In the genomic region with DNA sequence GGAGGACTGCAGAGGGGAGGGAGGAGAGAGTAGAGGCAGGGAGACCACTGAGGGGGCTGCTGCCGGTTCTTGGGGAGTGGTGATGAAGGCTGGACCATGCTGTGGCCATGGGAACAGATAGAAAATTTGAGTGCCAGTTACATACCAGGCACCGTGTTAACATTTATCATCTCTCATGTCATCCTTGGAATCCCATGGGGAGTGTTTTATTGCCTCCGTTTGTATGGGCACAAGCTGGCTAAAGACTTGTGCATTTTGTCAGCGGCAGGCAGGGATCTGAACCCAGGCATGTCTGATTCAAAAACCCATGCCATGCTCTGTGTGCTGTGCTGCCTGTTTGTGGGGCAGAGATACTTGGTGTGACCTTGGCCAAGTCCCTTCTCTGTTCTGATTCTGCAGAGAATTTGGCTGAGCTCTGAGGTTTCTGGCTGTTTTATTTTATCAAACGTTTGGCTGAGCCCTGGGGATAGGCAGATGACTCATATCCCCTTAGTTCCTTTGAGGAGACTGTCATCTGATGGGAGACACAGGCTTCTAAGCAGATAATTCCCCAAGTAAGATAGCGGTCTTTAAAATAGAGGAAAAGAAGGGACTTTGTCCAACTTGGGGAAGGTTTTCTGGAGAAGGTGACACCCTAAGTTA, we compare ENCODE assay signal across 15 cellular contexts. TPM values are rescaled to one million over a fixed set of nuclear protein-coding genes. Genes with fewer than 3 reads are reported as not detected.
DNase-seq lines count a peak whose midpoint lies in the region; ATAC-seq and TF ChIP-seq lines count a peak whose summit lies in the region.
"Had no signal": no experiment of that assay in that cellular context is flagged by ENCODE, and none has a peak within 500 bp of the region (broad histone marks: within the 10 kb centered on the region; RNA-seq: fewer than 3 reads in every experiment).

No MANE protein-coding gene starts in this region.

- peaks cover 69% of the 10 kb centered on the region for H3K4me1 Mint-ChIP-seq in brain
- H3K4me1 Mint-ChIP-seq: CD4-positive, alpha-beta memory T cell; naive thymus-derived CD4-positive, alpha-beta T cell had no signal

- no peaks in the 10 kb centered on the region for H3K36me3 Mint-ChIP-seq in brain
- H3K36me3 Mint-ChIP-seq: CD4-positive, alpha-beta memory T cell; naive thymus-derived CD4-positive, alpha-beta T cell had no signal

- H3K9ac ChIP-seq in mesenchymal stem cell (ENCODE audit: low read length): peak overlapping the region; percentile 31

- H3K4me3 Mint-ChIP-seq in brain: no peak overlapping the region
- H3K4me3 Mint-ChIP-seq: activated CD8-positive, alpha-beta T cell treated with anti-CD3 and anti-CD28 coated beads for 36 hours; CD4-positive, alpha-beta memory T cell; naive thymus-derived CD4-positive, alpha-beta T cell had no signal

- H3K27ac ChIP-seq in mesenchymal stem cell (ENCODE audit: low read length, poor library complexity, severe bottlenecking) (peak overlapping the region; percentile 68), esophagus muscularis mucosa (replicated peaks in 1 of 4) (peak overlapping the region in 2 of 4 donors; percentile 2 to 69)
- H3K27ac ChIP-seq: suprapubic skin had no signal

- H3K14ac ChIP-seq in mesenchymal stem cell (ENCODE audit: low read length in 2 of 2): no peak overlapping the region

- peak overlapping the region; percentile 35 to 84 for H3K4ac ChIP-seq in mesenchymal stem cell (ENCODE audit: low read depth in 1 of 2, low read length in 2 of 2)

- H3K4me1 ChIP-seq in mesenchymal stem cell (ENCODE audit: control insufficient read depth, insufficient read depth, low read depth, low read length) (peaks cover 75% of the 10 kb centered on the region), esophagus muscularis mucosa (peaks cover 74 to 82% (median 78%) of the 10 kb centered on the region in 4 donors)

- H3K36me3 ChIP-seq in MG63 (no peaks in the 10 kb centered on the region; the same call in 1 of the 2 replicates), mesenchymal stem cell (ENCODE audit: control insufficient read depth in 1 of 2, insufficient read depth in 2 of 2, low read depth in 1 of 2, low read length in 2 of 2) (peaks cover 0 to 25% of the 10 kb centered on the region in 2 experiments), H7 (replicated peaks; ENCODE audit: control insufficient read depth, insufficient read depth, low read length) (no peaks in the 10 kb centered on the region), esophagus muscularis mucosa (no peaks in the 10 kb centered on the region)
- H3K36me3 ChIP-seq: suprapubic skin had no signal

- H3K27me3 ChIP-seq in MG63 (no peaks in the 10 kb centered on the region), mesenchymal stem cell (ENCODE audit: control insufficient read depth in 1 of 2, insufficient read depth in 1 of 2, low read length in 2 of 2) (no peaks in the 10 kb centered on the region), H7 (ENCODE audit: control insufficient read depth, insufficient read depth, low read length) (no peaks in the 10 kb centered on the region), esophagus muscularis mucosa (peaks cover 0 to 17% (median 0%) of the 10 kb centered on the region in 4 donors)
- H3K27me3 ChIP-seq: suprapubic skin had no signal

- H2BK15ac ChIP-seq in mesenchymal stem cell (ENCODE audit: low read depth, poor library complexity, severe bottlenecking): peak overlapping the region; percentile 60

- peak overlapping the region; percentile 76 for H2AK5ac ChIP-seq in mesenchymal stem cell (ENCODE audit: low read length, severe bottlenecking)

- peak overlapping the region; percentile 25 to 64 for H3K18ac ChIP-seq in mesenchymal stem cell (ENCODE audit: low read depth in 1 of 2, low read length in 2 of 2)

- TF ChIP-seq POLR2A in esophagus muscularis mucosa (IDR thresholded peaks at IDR 0.05; ENCODE audit: low read depth): no peak

- H2BK12ac ChIP-seq in mesenchymal stem cell (ENCODE audit: low read length in 2 of 2): peak overlapping the region; percentile 19 to 93

- H3K23ac ChIP-seq in mesenchymal stem cell (ENCODE audit: low read length in 2 of 2): peak overlapping the region in 1 of 2 experiments; percentile 27

- no peak overlapping the region for H3K4me2 ChIP-seq in mesenchymal stem cell (ENCODE audit: low read length, poor library complexity, severe bottlenecking)

- peaks cover 2% of the 10 kb centered on the region for H3K27me3 Mint-ChIP-seq in brain

- in situ Hi-C loops in ACHN (cut with HindIII; ENCODE audit: low pct_ligation_motif_present, low pct_unique_long_range_greater_than_20kb, low sequenced_read_pairs): no loop called here

- no peak for ATAC-seq in HG02678 (IDR thresholded peaks at IDR 0.05; ENCODE audit: unreplicated experiment)
- ATAC-seq: activated CD8-positive, alpha-beta T cell treated with anti-CD3 and anti-CD28 coated beads for 36 hours; naive thymus-derived CD4-positive, alpha-beta T cell had no signal

- intact Hi-C loops in esophagus muscularis mucosa (cut with DNase I): no loop called here

- peaks cover 28% of the 10 kb centered on the region for H3K79me1 ChIP-seq in mesenchymal stem cell (replicated peaks; ENCODE audit: low read length, poor library complexity, severe bottlenecking)

- H3K27ac Mint-ChIP-seq in brain: peak overlapping the region in 4 of 5 experiments; percentile 72 to 94 (median 89)
- H3K27ac Mint-ChIP-seq: activated CD8-positive, alpha-beta T cell treated with anti-CD3 and anti-CD28 coated beads for 36 hours; CD4-positive, alpha-beta memory T cell; naive thymus-derived CD4-positive, alpha-beta T cell had no signal

- H4K8ac ChIP-seq in mesenchymal stem cell (ENCODE audit: low read length): peak overlapping the region; percentile 56

- TF ChIP-seq CTCF in brain (conservative IDR thresholded peaks at IDR 0.05) (no peak), esophagus muscularis mucosa (IDR thresholded peaks at IDR 0.05) (no peak)

- H2BK120ac ChIP-seq in mesenchymal stem cell (ENCODE audit: low read depth, low read length): peak overlapping the region; percentile 69

- DNase-seq in ACHN: peak; percentile 34
- peak; percentile 45 for DNase-seq in MG63
- peak; percentile 86 for DNase-seq in mesenchymal stem cell
- no peak for DNase-seq in H7
- DNase-seq in cerebellar cortex (ENCODE audit: low spot score): no peak
- no peak for DNase-seq in esophagus muscularis mucosa (ENCODE audit: extremely low spot score)
- DNase-seq: activated CD8-positive, alpha-beta T cell treated with anti-CD3 and anti-CD28 coated beads for 36 hours; CD4-positive, alpha-beta memory T cell; naive thymus-derived CD4-positive, alpha-beta T cell; NCI-H1436 treated with DMSO at 0.1 percent for 48 hours; SHP77 treated with DMSO at 0.1 percent for 48 hours; stimulated activated CD4-positive, alpha-beta T cell treated with anti-CD3 and anti-CD28 coated beads, Interleukin-2, amount 100 ng/mL, for 24 hours had no signal

- 15% methylated on average over 4 of the region's 6 CpGs for WGBS in mesenchymal stem cell
- 48% methylated on average over 6 of the region's 6 CpGs for WGBS in esophagus muscularis mucosa

- no peaks in the 10 kb centered on the region for H3K9me3 Mint-ChIP-seq in brain
- H3K9me3 Mint-ChIP-seq: activated CD8-positive, alpha-beta T cell treated with anti-CD3 and anti-CD28 coated beads for 36 hours; CD4-positive, alpha-beta memory T cell; naive thymus-derived CD4-positive, alpha-beta T cell had no signal

- H2BK5ac ChIP-seq in mesenchymal stem cell (ENCODE audit: low read depth, low read length, poor library complexity, severe bottlenecking): no peak overlapping the region

- no peak overlapping the region for H2AFZ ChIP-seq in mesenchymal stem cell (ENCODE audit: low read depth, low read length)

- H4K91ac ChIP-seq in mesenchymal stem cell (ENCODE audit: low read length): peak overlapping the region; percentile 59

- no peak for TF ChIP-seq EP300 in esophagus muscularis mucosa (IDR thresholded peaks at IDR 0.05)

- H3K9me3 ChIP-seq in MG63 (no peaks in the 10 kb centered on the region), mesenchymal stem cell (ENCODE audit: control insufficient read depth, low read length) (no peaks in the 10 kb centered on the region), esophagus muscularis mucosa (no peaks in the 10 kb centered on the region)
- H3K9me3 ChIP-seq: suprapubic skin had no signal

- H3K4me3 ChIP-seq in MG63 (no peak overlapping the region), mesenchymal stem cell (ENCODE audit: insufficient read depth in 1 of 2, low read depth in 1 of 2, low read length in 2 of 2) (no peak overlapping the region), H7 (ENCODE audit: insufficient read depth, low read depth, low read length) (no peak overlapping the region), esophagus muscularis mucosa (no peak overlapping the region)
- H3K4me3 ChIP-seq: suprapubic skin had no signal

RNA-seq across cellular contexts. Expression of gene COL27A1, which starts 22.2 kb away (rescaled TPM):
- 1.1 and 1.3 TPM in 2 replicates for total RNA-seq in MG63 (2014; rRNA removed; shearing (Covaris generic); ENCODE audit: low replicate concordance)
- polyA plus RNA-seq in brain (ENCODE audit: insufficient read depth, low read depth, low replicate concordance): 0.17 TPM
- 13.9 TPM for polyA plus RNA-seq in mesenchymal stem cell (2013, experiment 1 of 2)
- 12.5 TPM for polyA plus RNA-seq in mesenchymal stem cell (2013, experiment 2 of 2)
- 10.5 and 10.8 TPM in 2 replicates for total RNA-seq in H7 (2014; rRNA removed; shearing (Covaris generic))
- total RNA-seq in esophagus muscularis mucosa: 1 to 10 TPM; 1.8 to 3.3 (median 2.7) TPM
- polyA plus RNA-seq: CD4-positive, alpha-beta memory T cell; naive thymus-derived CD4-positive, alpha-beta T cell had no signal

Comparison
In these comparisons a context has a peak if more than half of its experiments do, and no peak if none do; other contexts are left out.
1. DNase-seq: peak in ACHN (single experiment), MG63 (single experiment) and mesenchymal stem cell (single experiment); none in H7 (single experiment), cerebellar cortex (single experiment) and esophagus muscularis mucosa (single experiment).